In the genomic region with DNA sequence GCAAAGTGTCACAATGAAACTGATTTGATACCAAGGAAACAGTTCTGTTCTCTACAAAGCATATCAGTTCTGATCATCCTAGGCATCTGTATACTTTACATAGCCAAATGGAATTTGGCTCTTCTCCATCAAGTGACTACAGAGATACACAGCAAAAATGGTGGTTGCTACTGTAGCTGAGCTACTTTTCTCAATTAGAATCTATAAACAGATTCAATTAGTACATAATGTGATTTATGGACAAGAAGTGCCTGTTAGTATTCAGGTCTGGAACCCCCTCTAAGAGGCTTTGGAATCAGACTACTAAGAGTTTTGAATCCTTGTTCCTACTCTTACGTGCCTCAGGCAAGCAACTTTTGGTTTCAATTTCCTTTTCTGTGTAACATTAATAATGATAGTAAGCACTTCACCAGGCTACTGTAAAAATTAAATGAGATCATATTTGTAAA, we compare ENCODE assay signal across 8 cellular contexts. TPM values are rescaled to one million over a fixed set of nuclear protein-coding genes. Genes with fewer than 3 reads are reported as not detected.
A peak's percentile ranks its signal among the peaks of the same experiment; 100 is the strongest.
DNase-seq lines count a peak whose midpoint lies in the region; ATAC-seq and TF ChIP-seq lines count a peak whose summit lies in the region.

No MANE protein-coding gene starts in this region.

- ATAC-seq in GM21576 (IDR thresholded peaks at IDR 0.05; ENCODE audit: unreplicated experiment) = peak; percentile 48
- peak; percentile 63 to 68 for ATAC-seq in stimulated activated naive B cell treated with anti-CD40 and anti-IgM and Interleukin-4, amounts not matched to agents 10 μg/mL and 1 μg/mL and 100 μg/mL, for 72 hours (replicated peaks)

- TF ChIP-seq EP300 in esophagus muscularis mucosa (IDR thresholded peaks at IDR 0.05) = no peak

- H3K4me3 Mint-ChIP-seq in stimulated activated naive B cell treated with anti-CD40 and anti-IgM and Interleukin-4, amounts not matched to agents 10 μg/mL and 1 μg/mL and 100 μg/mL, for 72 hours = peak overlapping the region in 1 of 2 donors; percentile 43

- 5% methylated on average over 1 of the region's 1 CpG for WGBS in esophagus muscularis mucosa

- H3K4me3 ChIP-seq in MG63 (peak overlapping the region; percentile 18), esophagus muscularis mucosa (peak overlapping the region; percentile 41 to 53 (median 44))

- peaks cover 15 to 31% of the 10 kb centered on the region in 2 donors for H3K36me3 Mint-ChIP-seq in stimulated activated naive B cell treated with anti-CD40 and anti-IgM and Interleukin-4, amounts not matched to agents 10 μg/mL and 1 μg/mL and 100 μg/mL, for 72 hours

- no peaks in the 10 kb centered on the region for H3K27me3 Mint-ChIP-seq in stimulated activated naive B cell treated with anti-CD40 and anti-IgM and Interleukin-4, amounts not matched to agents 10 μg/mL and 1 μg/mL and 100 μg/mL, for 72 hours

- H3K27me3 ChIP-seq in MG63 = no peaks in the 10 kb centered on the region
- H3K27me3 ChIP-seq in esophagus muscularis mucosa = no peaks in the 10 kb centered on the region

- TF ChIP-seq POLR2A in esophagus muscularis mucosa (IDR thresholded peaks at IDR 0.05; ENCODE audit: low read depth) = no peak

- H3K4me1 ChIP-seq in esophagus muscularis mucosa = peaks cover 0 to 41% (median 30%) of the 10 kb centered on the region in 4 donors

- H3K27ac ChIP-seq in esophagus muscularis mucosa (replicated peaks in 1 of 4) = peak overlapping the region; percentile 45 to 72 (median 53)

- peaks cover 20 to 34% of the 10 kb centered on the region in 2 donors for H3K4me1 Mint-ChIP-seq in stimulated activated naive B cell treated with anti-CD40 and anti-IgM and Interleukin-4, amounts not matched to agents 10 μg/mL and 1 μg/mL and 100 μg/mL, for 72 hours

- H3K27ac Mint-ChIP-seq in stimulated activated naive B cell treated with anti-CD40 and anti-IgM and Interleukin-4, amounts not matched to agents 10 μg/mL and 1 μg/mL and 100 μg/mL, for 72 hours = no peak overlapping the region

- H3K36me3 ChIP-seq in MG63 = no peaks in the 10 kb centered on the region; the same call in 1 of the 2 replicates
- H3K36me3 ChIP-seq in esophagus muscularis mucosa = peaks cover 0 to 19% (median 7%) of the 10 kb centered on the region in 4 donors

- H3K9me3 ChIP-seq in MG63 = no peaks in the 10 kb centered on the region
- no peaks in the 10 kb centered on the region for H3K9me3 ChIP-seq in esophagus muscularis mucosa

- intact Hi-C loops in esophagus muscularis mucosa (cut with DNase I) = no loop called here

- no peak for TF ChIP-seq CTCF in esophagus muscularis mucosa (IDR thresholded peaks at IDR 0.05)

- DNase-seq in GM04504 (ENCODE audit: low read depth) = peak; percentile 28
- DNase-seq in MG63 = no peak
- no peak for DNase-seq in esophagus muscularis mucosa (ENCODE audit: extremely low spot score)
- no peak for DNase-seq in stimulated activated naive B cell treated with anti-CD40 and anti-IgM and Interleukin-4, amounts not matched to agents 10 μg/mL and 1 μg/mL and 100 μg/mL, for 72 hours
- DNase-seq in D341Med (ENCODE audit: low spot score) = no peak
- DNase-seq in NCI-H2081 (lab: John Stamatoyannopoulos, UW) = no peak
- no peak for DNase-seq in SW480 (ENCODE audit: low spot score)

- no peaks in the 10 kb centered on the region for H3K9me3 Mint-ChIP-seq in stimulated activated naive B cell treated with anti-CD40 and anti-IgM and Interleukin-4, amounts not matched to agents 10 μg/mL and 1 μg/mL and 100 μg/mL, for 72 hours

RNA-seq across cellular contexts. Expression of a gene that starts 25.5 kb away (rescaled TPM):
- total RNA-seq in MG63 (2014; rRNA removed; shearing (Covaris generic); ENCODE audit: low replicate concordance) = 1.7 and 2.7 TPM in 2 replicates
- 10 to 100 TPM in 1 of 4 donors, 1 to 10 TPM in 3; 7.9 to 10.9 (median 9.1) TPM for total RNA-seq in esophagus muscularis mucosa
